In the genomic region with DNA sequence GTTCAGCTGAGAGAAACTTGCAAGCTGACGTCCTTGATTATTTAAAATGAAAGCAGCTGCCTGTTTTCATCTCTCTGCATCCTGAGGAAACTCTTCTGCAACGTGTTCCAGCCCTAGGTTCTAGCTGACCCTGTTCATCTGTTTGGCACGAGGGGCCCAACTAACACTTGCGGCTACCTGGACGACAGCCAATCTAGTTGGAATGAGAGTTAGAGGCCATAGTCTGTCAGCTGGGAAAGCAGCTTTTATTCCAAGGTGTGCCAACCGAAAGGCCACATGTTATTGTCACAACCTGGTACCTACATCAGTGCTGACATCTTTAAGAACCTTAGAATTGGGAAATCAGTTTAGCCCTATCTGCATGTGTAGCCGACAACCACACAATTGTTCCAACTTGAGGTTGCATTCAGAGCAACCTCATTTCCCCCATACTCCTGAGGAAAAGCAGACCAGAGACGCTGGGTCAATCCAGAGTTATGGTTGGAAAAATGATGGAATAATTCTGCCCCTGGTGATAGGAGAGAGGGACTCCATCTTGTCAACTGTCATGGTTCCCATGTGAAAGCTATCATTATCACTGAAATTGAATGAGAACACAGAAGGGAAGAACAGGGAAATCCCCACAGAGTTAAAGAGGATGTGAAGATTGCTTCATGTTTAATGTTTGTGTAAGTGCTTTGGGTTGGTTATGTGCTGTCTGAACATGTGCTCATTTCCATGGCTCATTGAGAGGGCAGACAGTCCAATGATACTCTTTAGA, we compare ENCODE assay signal across 8 cellular contexts.
DNase-seq lines count a peak whose midpoint lies in the region; ATAC-seq lines count a peak whose summit lies in the region.

No MANE protein-coding gene starts in this region.

- H3K27ac Mint-ChIP-seq in activated T-helper 2 cell treated with anti-CD3 and anti-CD28 coated beads, Interferon-gamma antibody, Interleukin-2, Interleukin-4, amounts not matched to agents 10 μg/mL and 5 μg/mL and 100 μg/mL, durations not matched to agents 14 hours and 24 hours and 36 hours: no peak overlapping the region

- no peaks in the 10 kb centered on the region for H3K36me3 Mint-ChIP-seq in activated T-helper 2 cell treated with anti-CD3 and anti-CD28 coated beads, Interferon-gamma antibody, Interleukin-2, Interleukin-4, amounts not matched to agents 10 μg/mL and 5 μg/mL and 100 μg/mL, durations not matched to agents 14 hours and 24 hours and 36 hours (ENCODE audit: low read depth)

- peaks cover 5% of the 10 kb centered on the region for H3K4me1 Mint-ChIP-seq in activated T-helper 2 cell treated with anti-CD3 and anti-CD28 coated beads, Interferon-gamma antibody, Interleukin-2, Interleukin-4, amounts not matched to agents 10 μg/mL and 5 μg/mL and 100 μg/mL, durations not matched to agents 14 hours and 24 hours and 36 hours (ENCODE audit: low read depth)

- peak; percentile 96 for ATAC-seq in GM21367 (IDR thresholded peaks at IDR 0.05; ENCODE audit: unreplicated experiment)
- peak; percentile 98 for ATAC-seq in HG03558 (IDR thresholded peaks at IDR 0.05; ENCODE audit: extremely low read depth, unreplicated experiment)

- no peak overlapping the region for H3K4me3 Mint-ChIP-seq in activated T-helper 2 cell treated with anti-CD3 and anti-CD28 coated beads, Interferon-gamma antibody, Interleukin-2, Interleukin-4, amounts not matched to agents 10 μg/mL and 5 μg/mL and 100 μg/mL, durations not matched to agents 14 hours and 24 hours and 36 hours (ENCODE audit: low read depth)

- intact Hi-C loops in activated T-helper 2 cell treated with anti-CD3 and anti-CD28 coated beads, Interferon-gamma antibody, Interleukin-2, Interleukin-4, amounts not matched to agents 10 μg/mL and 5 μg/mL and 100 μg/mL, durations not matched to agents 14 hours and 24 hours and 36 hours (cut with micrococcal nuclease): no loop called here

- H3K9me3 Mint-ChIP-seq in activated T-helper 2 cell treated with anti-CD3 and anti-CD28 coated beads, Interferon-gamma antibody, Interleukin-2, Interleukin-4, amounts not matched to agents 10 μg/mL and 5 μg/mL and 100 μg/mL, durations not matched to agents 14 hours and 24 hours and 36 hours: peaks cover 7% of the 10 kb centered on the region

- peaks cover 32% of the 10 kb centered on the region for H3K27me3 Mint-ChIP-seq in activated T-helper 2 cell treated with anti-CD3 and anti-CD28 coated beads, Interferon-gamma antibody, Interleukin-2, Interleukin-4, amounts not matched to agents 10 μg/mL and 5 μg/mL and 100 μg/mL, durations not matched to agents 14 hours and 24 hours and 36 hours (ENCODE audit: low read depth)

- peak; percentile 44 for DNase-seq in GM03348 (ENCODE audit: low spot score)
- peak; percentile 39 for DNase-seq in glomerular visceral epithelial cell (ENCODE audit: extremely low spot score)
- DNase-seq in activated T-helper 2 cell treated with anti-CD3 and anti-CD28 coated beads, Interferon-gamma antibody, Interleukin-2, Interleukin-4, amounts not matched to agents 10 μg/mL and 5 μg/mL and 100 μg/mL, durations not matched to agents 14 hours and 24 hours and 36 hours (ENCODE audit: low spot score): no peak
- DNase-seq in NCI-H2227 treated with DMSO at 0.1 percent for 48 hours (lab: John Stamatoyannopoulos, UW): no peak
- DNase-seq in GF-D8 (lab: John Stamatoyannopoulos, UW): no peak
- no peak for DNase-seq in effector CD8-positive, alpha-beta T cell (lab: John Stamatoyannopoulos, UW)

Comparison
In these comparisons a context has a peak if more than half of its experiments do, and no peak if none do; other contexts are left out.
1. DNase-seq: peak in GM03348 (single experiment) and glomerular visceral epithelial cell (single experiment); none in activated T-helper 2 cell treated with anti-CD3 and anti-CD28 coated beads, Interferon-gamma antibody, Interleukin-2, Interleukin-4, amounts not matched to agents 10 μg/mL and 5 μg/mL and 100 μg/mL, durations not matched to agents 14 hours and 24 hours and 36 hours (single experiment), NCI-H2227 treated with DMSO at 0.1 percent for 48 hours (single experiment), GF-D8 (single experiment) and effector CD8-positive, alpha-beta T cell (single experiment).